ENCODE assay signal across 1 cellular context in the genomic region with DNA sequence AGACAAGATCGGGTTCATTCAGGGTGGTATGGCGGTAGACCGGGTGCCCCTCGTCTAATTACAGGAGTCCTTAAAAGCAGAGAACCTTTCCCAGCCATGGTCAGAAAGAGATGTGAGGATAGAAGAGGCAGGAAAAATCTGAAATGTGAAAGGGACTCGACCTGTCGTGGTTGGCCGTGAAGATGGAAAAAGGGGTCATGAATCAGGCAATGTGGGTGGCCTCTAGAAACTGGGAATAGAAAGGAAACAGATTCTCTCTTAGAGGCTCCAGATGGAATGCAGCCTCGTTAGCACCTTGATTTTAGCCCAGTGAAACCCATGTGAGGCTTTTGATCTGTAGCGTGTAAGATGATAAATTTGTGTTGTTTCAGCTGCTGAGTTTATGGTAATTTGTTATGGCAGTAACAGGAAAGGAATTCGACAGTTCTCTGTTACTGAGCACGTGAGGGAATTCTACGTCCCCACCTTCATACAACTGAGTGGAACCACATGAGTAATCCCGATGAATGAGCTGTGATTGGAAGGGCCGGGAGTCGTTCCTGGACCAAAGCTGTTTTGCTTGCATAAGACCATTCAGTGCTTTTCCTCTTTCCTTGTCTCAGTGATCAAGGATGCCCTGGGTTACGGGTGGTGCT.
TF ChIP-seq lines count a peak whose summit lies in the region.

No MANE protein-coding gene starts in this region.

TF ChIP-seq in HEK293, 187 proteins besides CTCF, POLR2A, EP300 and RAD21 (continued from another document):
- no peak for TF ChIP-seq ZNF518A (tag by site-specific recombination; conservative IDR thresholded peaks at IDR 0.05; ENCODE audit: low read depth)
- TF ChIP-seq, protein P1, sequence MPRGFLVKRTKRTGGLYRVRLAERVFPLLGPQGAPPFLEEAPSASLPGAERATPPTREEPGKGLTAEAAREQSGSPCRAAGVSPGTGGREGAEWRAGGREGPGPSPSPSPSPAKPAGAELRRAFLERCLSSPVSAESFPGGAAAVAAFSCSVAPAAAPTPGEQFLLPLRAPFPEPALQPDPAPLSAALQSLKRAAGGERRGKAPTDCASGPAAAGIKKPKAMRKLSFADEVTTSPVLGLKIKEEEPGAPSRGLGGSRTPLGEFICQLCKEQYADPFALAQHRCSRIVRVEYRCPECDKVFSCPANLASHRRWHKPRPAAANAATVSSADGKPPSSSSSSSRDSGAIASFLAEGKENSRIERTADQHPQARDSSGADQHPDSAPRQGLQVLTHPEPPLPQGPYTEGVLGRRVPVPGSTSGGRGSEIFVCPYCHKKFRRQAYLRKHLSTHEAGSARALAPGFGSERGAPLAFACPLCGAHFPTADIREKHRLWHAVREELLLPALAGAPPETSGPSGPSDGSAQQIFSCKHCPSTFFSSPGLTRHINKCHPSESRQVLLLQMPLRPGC (tag by site-specific recombination; IDR thresholded peaks at IDR 0.05) = peak; percentile 63; the same call in 1 of the 2 replicates
- TF ChIP-seq ZBTB20 (tag by site-specific recombination; IDR thresholded peaks at IDR 0.05) = no peak
- no peak for TF ChIP-seq REST (tag by site-specific recombination; IDR thresholded peaks at IDR 0.05)
- TF ChIP-seq ZNF785 (tag by site-specific recombination; IDR thresholded peaks at IDR 0.05) = no peak
- 0 out of 2 replicates have a peak, but pooled peaks have one; percentile 13 for TF ChIP-seq TSHZ1 (tag by site-specific recombination; IDR thresholded peaks at IDR 0.05; ENCODE audit: borderline replicate concordance)
- TF ChIP-seq TCF7L2 (IDR thresholded peaks at IDR 0.05; ENCODE audit: borderline replicate concordance, low read depth, low read length) = no peak
- TF ChIP-seq ZNF529 (tag by site-specific recombination; IDR thresholded peaks at IDR 0.05; ENCODE audit: insufficient replicate concordance) = no peak
- TF ChIP-seq, protein P2, sequence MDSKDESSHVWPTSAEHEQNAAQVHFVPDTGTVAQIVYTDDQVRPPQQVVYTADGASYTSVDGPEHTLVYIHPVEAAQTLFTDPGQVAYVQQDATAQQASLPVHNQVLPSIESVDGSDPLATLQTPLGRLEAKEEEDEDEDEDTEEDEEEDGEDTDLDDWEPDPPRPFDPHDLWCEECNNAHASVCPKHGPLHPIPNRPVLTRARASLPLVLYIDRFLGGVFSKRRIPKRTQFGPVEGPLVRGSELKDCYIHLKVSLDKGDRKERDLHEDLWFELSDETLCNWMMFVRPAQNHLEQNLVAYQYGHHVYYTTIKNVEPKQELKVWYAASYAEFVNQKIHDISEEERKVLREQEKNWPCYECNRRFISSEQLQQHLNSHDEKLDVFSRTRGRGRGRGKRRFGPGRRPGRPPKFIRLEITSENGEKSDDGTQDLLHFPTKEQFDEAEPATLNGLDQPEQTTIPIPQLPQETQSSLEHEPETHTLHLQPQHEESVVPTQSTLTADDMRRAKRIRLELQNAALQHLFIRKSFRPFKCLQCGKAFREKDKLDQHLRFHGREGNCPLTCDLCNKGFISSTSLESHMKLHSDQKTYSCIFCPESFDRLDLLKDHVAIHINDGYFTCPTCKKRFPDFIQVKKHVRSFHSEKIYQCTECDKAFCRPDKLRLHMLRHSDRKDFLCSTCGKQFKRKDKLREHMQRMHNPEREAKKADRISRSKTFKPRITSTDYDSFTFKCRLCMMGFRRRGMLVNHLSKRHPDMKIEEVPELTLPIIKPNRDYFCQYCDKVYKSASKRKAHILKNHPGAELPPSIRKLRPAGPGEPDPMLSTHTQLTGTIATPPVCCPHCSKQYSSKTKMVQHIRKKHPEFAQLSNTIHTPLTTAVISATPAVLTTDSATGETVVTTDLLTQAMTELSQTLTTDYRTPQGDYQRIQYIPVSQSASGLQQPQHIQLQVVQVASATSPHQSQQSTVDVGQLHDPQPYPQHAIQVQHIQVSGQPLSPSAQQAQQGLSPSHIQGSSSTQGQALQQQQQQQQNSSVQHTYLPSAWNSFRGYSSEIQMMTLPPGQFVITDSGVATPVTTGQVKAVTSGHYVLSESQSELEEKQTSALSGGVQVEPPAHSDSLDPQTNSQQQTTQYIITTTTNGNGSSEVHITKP (tag by site-specific recombination; IDR thresholded peaks at IDR 0.05) = no peak
- 0 out of 2 replicates have a peak, but pooled peaks have one; percentile 24 for TF ChIP-seq ZNF391 (tag by site-specific recombination; IDR thresholded peaks at IDR 0.05; ENCODE audit: borderline replicate concordance, low read depth)
- TF ChIP-seq ZNF510 (tag by site-specific recombination; IDR thresholded peaks at IDR 0.05; ENCODE audit: insufficient replicate concordance) = no peak
- no peak for TF ChIP-seq HOXC10 (CRISPR knock-in tag; IDR thresholded peaks at IDR 0.05)
- TF ChIP-seq ZNF423 (tag by site-specific recombination; IDR thresholded peaks at IDR 0.05) = no peak
- TF ChIP-seq ZSCAN16 (tag by site-specific recombination; IDR thresholded peaks at IDR 0.05) = no peak
- no peak for TF ChIP-seq SCRT2 (tag by site-specific recombination; IDR thresholded peaks at IDR 0.05)
- TF ChIP-seq GLI2 (tag by site-specific recombination; IDR thresholded peaks at IDR 0.05; ENCODE audit: borderline replicate concordance, low read depth) = no peak
- TF ChIP-seq, protein P3, sequence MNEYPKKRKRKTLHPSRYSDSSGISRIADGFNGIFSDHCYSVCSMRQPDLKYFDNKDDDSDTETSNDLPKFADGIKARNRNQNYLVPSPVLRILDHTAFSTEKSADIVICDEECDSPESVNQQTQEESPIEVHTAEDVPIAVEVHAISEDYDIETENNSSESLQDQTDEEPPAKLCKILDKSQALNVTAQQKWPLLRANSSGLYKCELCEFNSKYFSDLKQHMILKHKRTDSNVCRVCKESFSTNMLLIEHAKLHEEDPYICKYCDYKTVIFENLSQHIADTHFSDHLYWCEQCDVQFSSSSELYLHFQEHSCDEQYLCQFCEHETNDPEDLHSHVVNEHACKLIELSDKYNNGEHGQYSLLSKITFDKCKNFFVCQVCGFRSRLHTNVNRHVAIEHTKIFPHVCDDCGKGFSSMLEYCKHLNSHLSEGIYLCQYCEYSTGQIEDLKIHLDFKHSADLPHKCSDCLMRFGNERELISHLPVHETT (tag by site-specific recombination; IDR thresholded peaks at IDR 0.05) = no peak
- TF ChIP-seq ZBTB1 (tag by site-specific recombination; IDR thresholded peaks at IDR 0.05) = no peak
- peak; percentile 70; the same call in 1 of the 2 replicates for TF ChIP-seq ZNF692 (tag by site-specific recombination; IDR thresholded peaks at IDR 0.05)
- no peak for TF ChIP-seq BCL11B (tag by site-specific recombination; IDR thresholded peaks at IDR 0.05; ENCODE audit: low read depth)
- TF ChIP-seq ZBTB21 (tag by site-specific recombination; IDR thresholded peaks at IDR 0.05) = no peak
- no peak for TF ChIP-seq ZNF701 (tag by site-specific recombination; IDR thresholded peaks at IDR 0.05)
- peak; percentile 68 for TF ChIP-seq PRDM1 (tag by site-specific recombination; IDR thresholded peaks at IDR 0.05)
- no peak for TF ChIP-seq ZNF416 (tag by site-specific recombination; IDR thresholded peaks at IDR 0.05)
- 0 out of 2 replicates have a peak, but pooled peaks have one; percentile 43 for TF ChIP-seq MZF1 (tag by site-specific recombination; IDR thresholded peaks at IDR 0.05; ENCODE audit: borderline replicate concordance)
- TF ChIP-seq ZBTB7A (tag by site-specific recombination; IDR thresholded peaks at IDR 0.05; ENCODE audit: low read depth) = no peak
